Comparison of ENCODE assay signal across 18 cellular contexts in genomic region chr3:195297446-195297845, GRCh38. TPM values are rescaled to one million over a fixed set of nuclear protein-coding genes. Genes with fewer than 3 reads are reported as not detected.
A peak's percentile ranks its signal among the peaks of the same experiment; 100 is the strongest.
DNase-seq lines count a peak whose midpoint lies in the region; ATAC-seq, FAIRE-seq and TF ChIP-seq lines count a peak whose summit lies in the region.
"Had no signal": no experiment of that assay in that cellular context is flagged by ENCODE, and none has a peak within 500 bp of the region (broad histone marks: within the 10 kb centered on the region; RNA-seq: fewer than 3 reads in every experiment).

No MANE protein-coding gene starts in this region.

- TF ChIP-seq CTCF in CD8-positive, alpha-beta T cell (IDR thresholded peaks at IDR 0.05) = no peak

- H3K36me3 ChIP-seq in CD8-positive, alpha-beta T cell (ENCODE audit: insufficient read depth, low read length) = peaks cover 14% of the 10 kb centered on the region

- peaks cover 65% of the 10 kb centered on the region for H3K36me3 Mint-ChIP-seq in CD8-positive, alpha-beta T cell
- H3K36me3 Mint-ChIP-seq in central memory CD8-positive, alpha-beta T cell (ENCODE audit: insufficient read depth) = peaks cover 55% of the 10 kb centered on the region

- H3K27ac Mint-ChIP-seq in CD8-positive, alpha-beta T cell = peak overlapping the region; percentile 53
- peak overlapping the region; percentile 1 for H3K27ac Mint-ChIP-seq in central memory CD8-positive, alpha-beta T cell (ENCODE audit: low read depth)

- DNase-seq in CD8-positive, alpha-beta T cell = no peak
- no peak for DNase-seq in H54 (ENCODE audit: insufficient read length, low spot score)
- DNase-seq in central memory CD8-positive, alpha-beta T cell (ENCODE audit: low spot score in 2 of 2) = no peak
- no peak for DNase-seq in UCSD-AML1 (lab: John Stamatoyannopoulos, UW; ENCODE audit: unreplicated experiment)
- DNase-seq in iPS-NIHi11 (ENCODE audit: low spot score) = no peak
- no peak for DNase-seq in ACHN
- DNase-seq: activated CD4-positive, alpha-beta T cell treated with anti-CD3 and anti-CD28 coated beads, Interleukin-2, amount 50 U/mL, for 4 hours; COR-L47; GOT3; heart left ventricle; NCI-H1436; NCI-H774; OCI-M1; T-helper 2 cell; thyroid gland had no signal

- intact Hi-C loops in CD8-positive, alpha-beta T cell (cut with DNase I, micrococcal nuclease) = no loop called here

- no peak for ATAC-seq in CD8-positive, alpha-beta T cell
- ATAC-seq in GM18907 (IDR thresholded peaks at IDR 0.05; ENCODE audit: unreplicated experiment) (peak; percentile 50), HG02852 (IDR thresholded peaks at IDR 0.05; ENCODE audit: unreplicated experiment) (no peak)
- ATAC-seq in central memory CD8-positive, alpha-beta T cell (replicated peaks; ENCODE audit: extremely low read depth, poor library complexity, severe bottlenecking) = no peak
- ATAC-seq: heart left ventricle had no signal

- H3K27me3 Mint-ChIP-seq in CD8-positive, alpha-beta T cell (ENCODE audit: low read depth) = no peaks in the 10 kb centered on the region
- H3K27me3 Mint-ChIP-seq in central memory CD8-positive, alpha-beta T cell = no peaks in the 10 kb centered on the region
- H3K27me3 Mint-ChIP-seq: activated naive CD4-positive, alpha-beta T cell treated with anti-CD3 and anti-CD28 coated beads, Interleukin-2, amount 50 U/mL, for 24 hours had no signal

- H3K27me3 ChIP-seq in CD8-positive, alpha-beta T cell (ENCODE audit: insufficient read depth, low read length) = no peaks in the 10 kb centered on the region
- H3K27me3 ChIP-seq: heart left ventricle, thyroid gland had no signal

- no peaks in the 10 kb centered on the region for H3K9me3 ChIP-seq in CD8-positive, alpha-beta T cell (ENCODE audit: low read length)
- H3K9me3 ChIP-seq: heart left ventricle, thyroid gland had no signal

- TF ChIP-seq POLR2A in H54 (IDR thresholded peaks at IDR 0.05; ENCODE audit: low read depth, low read length) = no peak

- in situ Hi-C loops in ACHN (cut with HindIII; ENCODE audit: low pct_ligation_motif_present, low pct_unique_long_range_greater_than_20kb, low sequenced_read_pairs) = no loop called here

- no peak overlapping the region for H3K4me3 Mint-ChIP-seq in CD8-positive, alpha-beta T cell
- H3K4me3 Mint-ChIP-seq in central memory CD8-positive, alpha-beta T cell = no peak overlapping the region
- H3K4me3 Mint-ChIP-seq: activated naive CD4-positive, alpha-beta T cell treated with anti-CD3 and anti-CD28 coated beads, Interleukin-2, amount 50 U/mL, for 24 hours had no signal

- H3K4me3 ChIP-seq in CD8-positive, alpha-beta T cell (ENCODE audit: low read depth, low read length) = no peak overlapping the region
- H3K4me3 ChIP-seq: heart left ventricle, thyroid gland had no signal

- H3K9me3 Mint-ChIP-seq in CD8-positive, alpha-beta T cell = no peaks in the 10 kb centered on the region
- no peaks in the 10 kb centered on the region for H3K9me3 Mint-ChIP-seq in central memory CD8-positive, alpha-beta T cell
- H3K9me3 Mint-ChIP-seq: activated naive CD4-positive, alpha-beta T cell treated with anti-CD3 and anti-CD28 coated beads, Interleukin-2, amount 50 U/mL, for 24 hours had no signal

- no peaks in the 10 kb centered on the region for H3K4me1 ChIP-seq in CD8-positive, alpha-beta T cell (ENCODE audit: insufficient read depth, low read length)
- H3K4me1 ChIP-seq: heart left ventricle, thyroid gland had no signal

- H3K27ac ChIP-seq in CD8-positive, alpha-beta T cell (ENCODE audit: low read depth, low read length) = no peak overlapping the region
- H3K27ac ChIP-seq: heart left ventricle, thyroid gland had no signal

- POLR2A ChIA-PET in CD8-positive, alpha-beta T cell (lab: Charles Lee) = interaction anchor here (1.1 kb wide), 1 partner anchor 19 kb away, joined by 3 read pairs; no protein-coding TSS in a partner anchor

- CTCF ChIA-PET in CD8-positive, alpha-beta T cell (lab: Charles Lee) = no interaction called here

- peak; percentile 70 for FAIRE-seq in H54 (lab: Jason Lieb, UNC)

- H3K4me1 Mint-ChIP-seq in CD8-positive, alpha-beta T cell (ENCODE audit: low read depth) = no peaks in the 10 kb centered on the region
- no peaks in the 10 kb centered on the region for H3K4me1 Mint-ChIP-seq in central memory CD8-positive, alpha-beta T cell

RNA-seq across cellular contexts. Expression of gene XXYLT1, which starts 26.5 kb away (rescaled TPM):
- 1 to 10 TPM; 3.7 to 4.3 TPM for total RNA-seq in CD8-positive, alpha-beta T cell
